Comparison of ENCODE assay signal across 1 cellular context in the genomic region with DNA sequence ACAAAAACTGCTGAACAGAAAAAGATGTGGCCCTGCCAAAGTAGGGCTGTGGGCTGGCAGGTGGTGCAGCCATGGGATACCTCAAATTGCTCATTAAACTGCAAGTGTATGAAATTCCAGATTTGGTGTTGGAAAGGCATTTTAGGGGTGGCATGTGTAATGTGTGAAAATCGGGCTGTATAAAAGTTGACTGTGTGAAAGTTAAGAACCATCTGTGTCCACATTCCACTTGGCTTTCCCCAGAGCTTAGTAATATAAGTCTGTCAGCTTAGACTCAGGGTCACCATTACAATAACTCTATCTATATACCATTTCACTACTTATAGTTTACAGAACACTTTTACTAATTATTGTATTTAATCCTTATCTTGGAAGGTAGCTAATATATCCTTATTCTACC.
TF ChIP-seq lines count a peak whose summit lies in the region.

No MANE protein-coding gene starts in this region.

TF ChIP-seq in SK-N-SH, 30 proteins besides CTCF, POLR2A, EP300 and RAD21 (continued from another document):
- TF ChIP-seq PBX3 (IDR thresholded peaks at IDR 0.05): no peak
- no peak for TF ChIP-seq POLR2AphosphoS5 (IDR thresholded peaks at IDR 0.05; ENCODE audit: low read depth, low read length)
